Comparison of ENCODE assay signal across 27 cellular contexts in genomic region chr16:4179763-4180260, GRCh38.
"Had no signal": no experiment of that assay in that cellular context is flagged by ENCODE, and none has a peak within 500 bp of the region (broad histone marks: within the 10 kb centered on the region; RNA-seq: fewer than 3 reads in every experiment).

No MANE protein-coding gene starts in this region.

- H3K27me3 ChIP-seq: pancreas, stomach, suprapubic skin, tibial artery, upper lobe of left lung, vagina had no signal

- H3K4me3 ChIP-seq: left lung, lower lobe of right lung, pancreas, prostate gland, skin epidermis, stomach, suprapubic skin, thoracic aorta, tibial artery, upper lobe of left lung, vagina had no signal

- ATAC-seq: left colon; left lung; natural killer cell; pancreas; right cardiac atrium; sciatic nerve; stimulated activated naive B cell treated with anti-CD40 and anti-IgM and Interleukin-4, amounts not matched to agents 10 μg/mL and 1 μg/mL and 100 μg/mL, for 72 hours; stimulated activated naive CD8-positive, alpha-beta T cell treated with anti-CD3 and anti-CD28 coated beads, Interleukin-15, Interleukin-2, amounts not matched to agents 100 U/mL and 50 U/mL, for 24 hours had no signal

- DNase-seq: hippocampal formation; immature natural killer cell; kidney; left colon; naive B cell; natural killer cell; pancreas; retina; stimulated activated CD4-positive, alpha-beta T cell treated with anti-CD3 and anti-CD28 coated beads, Interleukin-12 subunit alpha, Interleukin-12 subunit beta, amount 100 ng/mL, for 4 hours; stimulated activated CD4-positive, alpha-beta T cell treated with anti-CD3 and anti-CD28 coated beads, Interleukin-15, amount 100 ng/mL, for 24 hours; stimulated activated CD4-positive, alpha-beta T cell treated with anti-CD3 and anti-CD28 coated beads, Interleukin-2, amount 100 ng/mL, for 24 hours; stimulated activated CD4-positive, alpha-beta T cell treated with anti-CD3 and anti-CD28 coated beads, Interleukin-4, amount 100 ng/mL, for 1 hour; stimulated activated naive B cell treated with anti-CD40 and anti-IgM and Interleukin-4, amounts not matched to agents 10 μg/mL and 1 μg/mL and 100 μg/mL, for 72 hours; stimulated activated naive CD8-positive, alpha-beta T cell treated with anti-CD3 and anti-CD28 coated beads, Interleukin-15, Interleukin-2, amounts not matched to agents 100 U/mL and 50 U/mL, for 24 hours; stomach had no signal

- H3K9me3 ChIP-seq: left lung, lower lobe of right lung, pancreas, prostate gland, stomach, suprapubic skin, thoracic aorta, tibial artery, upper lobe of left lung, vagina had no signal

- H3K4me1 ChIP-seq: prostate gland had no signal

- H3K36me3 ChIP-seq: left lung, lower lobe of right lung, pancreas, prostate gland, stomach, suprapubic skin, thoracic aorta, tibial artery, upper lobe of left lung, vagina had no signal

- FAIRE-seq: islet of Langerhans, kidney, pancreas had no signal

- H3K27ac ChIP-seq: left lung, lower lobe of right lung, pancreas, prostate gland, stomach, suprapubic skin, thoracic aorta, tibial artery, upper lobe of left lung, vagina had no signal
